Comparison of ENCODE assay signal across 1 cellular context in the genomic region with DNA sequence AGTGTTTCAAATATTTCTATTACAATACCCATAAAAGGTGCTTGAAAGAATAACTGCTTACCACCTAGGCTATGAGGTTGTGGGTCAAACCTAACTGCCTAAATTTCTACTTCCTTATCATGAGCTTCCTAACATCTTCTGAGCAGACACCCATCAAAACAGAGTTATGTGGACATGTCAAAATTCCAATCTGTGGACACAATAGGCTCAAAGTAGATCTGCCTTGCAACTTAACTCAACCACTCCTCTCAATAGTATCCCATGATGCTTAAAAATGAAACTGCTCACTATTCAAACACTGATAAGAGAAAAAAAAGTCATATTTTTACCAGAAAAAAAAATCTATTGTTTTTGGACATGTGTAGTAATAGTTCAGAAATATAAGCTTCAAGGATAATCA.
TF ChIP-seq lines count a peak whose summit lies in the region.

No MANE protein-coding gene starts in this region.

TF ChIP-seq in IMR-90, 13 proteins besides CTCF, POLR2A, EP300 and RAD21:
- TF ChIP-seq, protein P1, sequence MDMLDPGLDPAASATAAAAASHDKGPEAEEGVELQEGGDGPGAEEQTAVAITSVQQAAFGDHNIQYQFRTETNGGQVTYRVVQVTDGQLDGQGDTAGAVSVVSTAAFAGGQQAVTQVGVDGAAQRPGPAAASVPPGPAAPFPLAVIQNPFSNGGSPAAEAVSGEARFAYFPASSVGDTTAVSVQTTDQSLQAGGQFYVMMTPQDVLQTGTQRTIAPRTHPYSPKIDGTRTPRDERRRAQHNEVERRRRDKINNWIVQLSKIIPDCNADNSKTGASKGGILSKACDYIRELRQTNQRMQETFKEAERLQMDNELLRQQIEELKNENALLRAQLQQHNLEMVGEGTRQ (IDR thresholded peaks at IDR 0.05; ENCODE audit: low read depth, low read length) = no peak
- TF ChIP-seq NFE2L2 (IDR thresholded peaks at IDR 0.05; ENCODE audit: low read depth, low read length) (no peak), RFX5 (IDR thresholded peaks at IDR 0.05; ENCODE audit: low read depth, low read length) (no peak), MAFK (IDR thresholded peaks at IDR 0.05; ENCODE audit: low read depth, low read length) (no peak), CEBPB (IDR thresholded peaks at IDR 0.05; ENCODE audit: low read depth, low read length) (no peak), BHLHE40 (IDR thresholded peaks at IDR 0.05; ENCODE audit: low read depth, low read length) (no peak), RCOR1 (IDR thresholded peaks at IDR 0.05; ENCODE audit: insufficient replicate concordance, low read length) (no peak), MXI1 (IDR thresholded peaks at IDR 0.05; ENCODE audit: borderline replicate concordance, low read depth, low read length) (no peak), SMC3 (IDR thresholded peaks at IDR 0.05; ENCODE audit: low read depth, low read length) (no peak), MAZ (IDR thresholded peaks at IDR 0.05; ENCODE audit: borderline replicate concordance, low read depth, low read length) (no peak), FOS (IDR thresholded peaks at IDR 0.05; ENCODE audit: low read depth, low read length) (no peak), CHD1 (IDR thresholded peaks at IDR 0.05; ENCODE audit: low read depth, low read length) (no peak)
- TF ChIP-seq, protein P2, sequence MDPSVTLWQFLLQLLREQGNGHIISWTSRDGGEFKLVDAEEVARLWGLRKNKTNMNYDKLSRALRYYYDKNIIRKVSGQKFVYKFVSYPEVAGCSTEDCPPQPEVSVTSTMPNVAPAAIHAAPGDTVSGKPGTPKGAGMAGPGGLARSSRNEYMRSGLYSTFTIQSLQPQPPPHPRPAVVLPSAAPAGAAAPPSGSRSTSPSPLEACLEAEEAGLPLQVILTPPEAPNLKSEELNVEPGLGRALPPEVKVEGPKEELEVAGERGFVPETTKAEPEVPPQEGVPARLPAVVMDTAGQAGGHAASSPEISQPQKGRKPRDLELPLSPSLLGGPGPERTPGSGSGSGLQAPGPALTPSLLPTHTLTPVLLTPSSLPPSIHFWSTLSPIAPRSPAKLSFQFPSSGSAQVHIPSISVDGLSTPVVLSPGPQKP (IDR thresholded peaks at IDR 0.05; ENCODE audit: borderline replicate concordance, low read depth, low read length) = no peak
